In the genomic region with DNA sequence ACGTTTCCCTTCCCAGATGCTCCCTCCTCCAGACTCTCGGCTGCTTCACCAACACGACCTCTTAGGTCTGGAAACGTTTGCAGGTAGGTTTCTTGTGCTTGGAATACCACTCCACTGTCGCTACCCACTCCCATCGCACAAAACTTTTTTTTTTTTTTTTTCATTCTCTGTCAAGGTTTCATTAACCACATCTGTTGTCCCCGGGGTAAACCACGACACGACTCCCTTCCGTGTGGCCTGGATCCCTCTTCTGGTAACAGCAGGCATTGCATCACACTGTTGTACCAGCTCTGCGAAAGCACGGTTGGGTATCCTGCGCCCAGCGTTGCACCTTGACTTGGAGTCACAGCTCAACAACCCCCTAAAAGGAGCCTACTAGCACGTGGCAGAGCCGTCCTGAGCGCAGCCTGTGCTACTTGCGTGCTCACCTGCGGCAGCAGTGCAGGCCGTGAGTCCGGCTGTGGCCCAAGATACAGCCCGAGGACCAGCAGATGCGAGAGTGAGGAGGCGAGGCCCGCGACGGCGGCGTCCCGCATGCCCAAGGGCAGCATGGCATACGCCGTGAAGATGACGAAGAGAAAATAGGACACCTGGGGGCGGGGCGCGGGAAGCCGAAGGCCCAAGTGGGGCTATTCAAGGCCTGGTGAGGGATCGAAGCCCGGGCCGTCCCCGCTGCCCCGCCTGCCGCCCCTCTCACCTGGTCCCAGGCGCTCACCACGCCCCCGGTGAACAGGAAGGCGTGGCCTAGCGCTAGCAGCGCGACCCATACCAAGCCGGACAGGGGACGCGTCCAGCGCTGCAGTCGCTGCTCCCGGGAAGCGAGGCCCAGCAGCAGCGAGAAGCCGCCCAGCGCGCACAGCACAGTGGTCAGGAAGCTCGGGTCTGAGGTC, we compare ENCODE assay signal across 8 cellular contexts. TPM values are rescaled to one million over a fixed set of nuclear protein-coding genes. Genes with fewer than 3 reads are reported as not detected.
DNase-seq lines count a peak whose midpoint lies in the region; TF ChIP-seq lines count a peak whose summit lies in the region.

No MANE protein-coding gene starts in this region.

- H3K4me3 ChIP-seq in MG63: no peak overlapping the region
- no peak overlapping the region for H3K4me3 ChIP-seq in adipocyte (ENCODE audit: low read length)
- H3K4me3 ChIP-seq in sigmoid colon: peak overlapping the region in 3 of 4 donors; percentile 9 to 19 (median 16)

- H3K36me3 ChIP-seq in MG63 (no peaks in the 10 kb centered on the region), adipocyte (ENCODE audit: control insufficient read depth, insufficient read depth, low read length, severe bottlenecking) (no peaks in the 10 kb centered on the region), sigmoid colon (no peaks in the 10 kb centered on the region)

- H3K27me3 ChIP-seq in MG63 (no peaks in the 10 kb centered on the region), adipocyte (replicated peaks; ENCODE audit: control insufficient read depth, insufficient read depth, low read length) (peaks cover 2% of the 10 kb centered on the region), sigmoid colon (peaks cover 8 to 52% (median 48%) of the 10 kb centered on the region in 3 donors)

- TF ChIP-seq EP300 in sigmoid colon (IDR thresholded peaks at IDR 0.05): no peak

- TF ChIP-seq CTCF in GM10266 (IDR thresholded peaks at IDR 0.05; ENCODE audit: control insufficient read depth, insufficient read depth, low read depth, missing control alignments) (peak; percentile 75), sigmoid colon (IDR thresholded peaks at IDR 0.05) (peak; percentile 66 to 70 (median 68))

- H3K9me3 ChIP-seq in MG63 (no peaks in the 10 kb centered on the region), adipocyte (ENCODE audit: control insufficient read depth, low read length) (no peaks in the 10 kb centered on the region), sigmoid colon (no peaks in the 10 kb centered on the region)

- peak; percentile 92 for DNase-seq in GM10266 (ENCODE audit: extremely low spot score)
- peak; percentile 42 for DNase-seq in HCEC 1CT
- peak; percentile 14 for DNase-seq in MG63
- peak; percentile 83 for DNase-seq in T follicular helper cell (ENCODE audit: low read depth)
- DNase-seq in adipocyte (ENCODE audit: low read depth): peak; percentile 85
- peak; percentile 88 for DNase-seq in hepatic stellate cell (ENCODE audit: low spot score)
- DNase-seq in sigmoid colon: peak; percentile 81
- DNase-seq in putamen (ENCODE audit: low spot score): no peak

- intact Hi-C loops in sigmoid colon (cut with DNase I): loop anchor here (1.0 to 10.0 kb wide), 3 partner anchors 80 to 342 kb away; no protein-coding TSS in a partner anchor

- H3K27ac ChIP-seq in sigmoid colon: no peak overlapping the region

- TF ChIP-seq POLR2A in sigmoid colon (IDR thresholded peaks at IDR 0.05): no peak

- no peak overlapping the region for H3K9ac ChIP-seq in adipocyte (ENCODE audit: low read length)

- H3K4me1 ChIP-seq in adipocyte (ENCODE audit: control insufficient read depth, insufficient read depth, low read length) (peaks cover 23% of the 10 kb centered on the region), sigmoid colon (peaks cover 0 to 36% (median 31%) of the 10 kb centered on the region in 4 donors)

- 4 to 13% methylated on average over 62 of the region's 62 CpGs for WGBS in sigmoid colon, 2 donors

RNA-seq across cellular contexts. Expression of gene ADCY4, which starts 2.5 kb away (rescaled TPM):
- not detected in 2 replicates for total RNA-seq in MG63 (2014; rRNA removed; shearing (Covaris generic); ENCODE audit: low replicate concordance)
- 10 to 100 TPM in 3 of 4 donors, 1 to 10 TPM in 1; 8.1 to 36.0 (median 17.7) TPM for total RNA-seq in sigmoid colon
- 10 to 100 TPM in 1 of 3 donors, 1 to 10 TPM in 2; 1.4 to 16.5 (median 2.4) TPM for polyA plus RNA-seq in sigmoid colon

RNA-seq across cellular contexts. Expression of gene RIPK3, which starts 7.5 kb away (rescaled TPM):
- total RNA-seq in MG63 (2014; rRNA removed; shearing (Covaris generic); ENCODE audit: low replicate concordance): not detected in 2 replicates
- total RNA-seq in sigmoid colon: 10 to 100 TPM in 1 of 4 donors, 1 to 10 TPM in 3; 2.6 to 12.5 (median 3.7) TPM
- polyA plus RNA-seq in sigmoid colon: 10 to 100 TPM; 28.8 to 66.4 (median 43.5) TPM

RNA-seq across cellular contexts. Expression of gene LTB4R, which starts 21.0 kb away (rescaled TPM):
- 1.4 and 1.5 TPM in 2 replicates for total RNA-seq in MG63 (2014; rRNA removed; shearing (Covaris generic); ENCODE audit: low replicate concordance)
- 1 to 10 TPM; 2.1 to 4.2 (median 2.9) TPM for total RNA-seq in sigmoid colon
- 1 to 10 TPM in 2 of 3 donors, under 1 TPM in 1; 0.60 to 9.8 (median 2.1) TPM for polyA plus RNA-seq in sigmoid colon

RNA-seq across cellular contexts. Expression of gene LTB4R2, which starts 22.4 kb away (rescaled TPM):
- 0.59 and 0.82 TPM in 2 replicates for total RNA-seq in MG63 (2014; rRNA removed; shearing (Covaris generic); ENCODE audit: low replicate concordance)
- 1 to 10 TPM; 2.5 to 5.5 (median 4.3) TPM for total RNA-seq in sigmoid colon
- polyA plus RNA-seq in sigmoid colon: 1 to 10 TPM in 1 of 3 donors, under 1 TPM in 1, not detected in 1; under 0.01 to 3.9 TPM

RNA-seq across cellular contexts. Expression of gene CIDEB, which starts 24.6 kb away (rescaled TPM):
- not detected in 2 replicates for total RNA-seq in MG63 (2014; rRNA removed; shearing (Covaris generic); ENCODE audit: low replicate concordance)
- total RNA-seq in sigmoid colon: 1 to 10 TPM; 4.7 to 9.5 (median 8.0) TPM
- 1 to 10 TPM; 7.2 to 8.6 (median 7.2) TPM for polyA plus RNA-seq in sigmoid colon

Comparison
In these comparisons a context has a peak if more than half of its experiments do, and no peak if none do; other contexts are left out.
1. H3K4me3 ChIP-seq: peak in sigmoid colon (3 of 4); none in MG63 (single experiment) and adipocyte (single experiment).